ENCODE assay signal across 8 cellular contexts in genomic region chr9:35606138-35606504, GRCh38. TPM values are rescaled to one million over a fixed set of nuclear protein-coding genes. Genes with fewer than 3 reads are reported as not detected.
A peak's percentile ranks its signal among the peaks of the same experiment; 100 is the strongest.
DNase-seq lines count a peak whose midpoint lies in the region; ATAC-seq and TF ChIP-seq lines count a peak whose summit lies in the region.

No MANE protein-coding gene starts in this region.

- no peak for DNase-seq in activated T-cell treated with anti-CD3 and anti-CD28 coated beads, Interleukin-2, amount 50 U/mL, for 72 hours
- no peak for DNase-seq in activated T-cell treated with anti-CD3 and anti-CD28 coated beads, Interleukin-2, amount 50 U/mL, for 48 hours
- no peak for DNase-seq in kidney epithelial cell (ENCODE audit: low read depth)
- DNase-seq in thyroid gland = no peak
- no peak for DNase-seq in SHP77 (lab: John Stamatoyannopoulos, UW)
- DNase-seq in activated CD4-positive, CD25-positive, alpha-beta regulatory T cell (lab: John Stamatoyannopoulos, UW) = no peak
- DNase-seq in NCI-H1092 treated with DMSO at 0.1 percent for 48 hours (lab: John Stamatoyannopoulos, UW) = no peak

- peaks cover 52% of the 10 kb centered on the region for H3K4me1 Mint-ChIP-seq in activated T-cell treated with anti-CD3 and anti-CD28 coated beads, Interleukin-2, amount 50 U/mL, for 72 hours (ENCODE audit: low read depth)
- peaks cover 21% of the 10 kb centered on the region for H3K4me1 Mint-ChIP-seq in activated T-helper 17 cell treated with anti-CD3 and anti-CD28 coated beads, Interleukin-2, amount 50 U/mL, for 72 hours

- H3K27me3 ChIP-seq in kidney epithelial cell (ENCODE audit: control insufficient read depth, insufficient read depth, low read length) (no peaks in the 10 kb centered on the region), thyroid gland (no peaks in the 10 kb centered on the region)

- no peak for ATAC-seq in activated T-cell treated with anti-CD3 and anti-CD28 coated beads, Interleukin-2, amount 50 U/mL, for 72 hours (replicated peaks in 1 of 2)
- no peak for ATAC-seq in activated T-helper 17 cell treated with anti-CD3 and anti-CD28 coated beads, Interleukin-2, amount 50 U/mL, for 72 hours (replicated peaks)

- no peak for TF ChIP-seq POLR2A in thyroid gland (IDR thresholded peaks at IDR 0.05)

- no peaks in the 10 kb centered on the region for H3K27me3 Mint-ChIP-seq in activated T-cell treated with anti-CD3 and anti-CD28 coated beads, Interleukin-2, amount 50 U/mL, for 72 hours (ENCODE audit: low read depth)
- no peaks in the 10 kb centered on the region for H3K27me3 Mint-ChIP-seq in activated T-helper 17 cell treated with anti-CD3 and anti-CD28 coated beads, Interleukin-2, amount 50 U/mL, for 72 hours

- no peaks in the 10 kb centered on the region for H3K9me3 ChIP-seq in thyroid gland

- TF ChIP-seq CTCF in kidney epithelial cell (IDR thresholded peaks at IDR 0.05; ENCODE audit: insufficient read depth, low read length, poor library complexity, severe bottlenecking) = no peak
- no peak for TF ChIP-seq CTCF in thyroid gland (IDR thresholded peaks at IDR 0.05)

- peaks cover 3 to 6% of the 10 kb centered on the region in 2 donors for H3K36me3 Mint-ChIP-seq in activated T-cell treated with anti-CD3 and anti-CD28 coated beads, Interleukin-2, amount 50 U/mL, for 72 hours (ENCODE audit: insufficient read depth in 2 of 2)
- H3K36me3 Mint-ChIP-seq in activated T-helper 17 cell treated with anti-CD3 and anti-CD28 coated beads, Interleukin-2, amount 50 U/mL, for 72 hours (ENCODE audit: low read depth) = peaks cover 37% of the 10 kb centered on the region

- H3K27ac ChIP-seq in thyroid gland = no peak overlapping the region

- no peak overlapping the region for H3K27ac Mint-ChIP-seq in activated T-cell treated with anti-CD3 and anti-CD28 coated beads, Interleukin-2, amount 50 U/mL, for 72 hours
- no peak overlapping the region for H3K27ac Mint-ChIP-seq in activated T-helper 17 cell treated with anti-CD3 and anti-CD28 coated beads, Interleukin-2, amount 50 U/mL, for 72 hours

- 7 to 8% methylated on average over 5 of the region's 5 CpGs for WGBS in thyroid gland, 2 donors

- H3K4me1 ChIP-seq in thyroid gland = peaks cover 12 to 21% of the 10 kb centered on the region in 2 donors

- H3K4me3 Mint-ChIP-seq in activated T-cell treated with anti-CD3 and anti-CD28 coated beads, Interleukin-2, amount 50 U/mL, for 72 hours = peak overlapping the region; percentile 82 to 87
- H3K4me3 Mint-ChIP-seq in activated T-helper 17 cell treated with anti-CD3 and anti-CD28 coated beads, Interleukin-2, amount 50 U/mL, for 72 hours = peak overlapping the region; percentile 81

- H3K36me3 ChIP-seq in kidney epithelial cell (ENCODE audit: control insufficient read depth, insufficient read depth, low read length) (peaks cover 2% of the 10 kb centered on the region), thyroid gland (peaks cover 17 to 19% of the 10 kb centered on the region in 2 donors)

- H3K9me3 Mint-ChIP-seq in activated T-cell treated with anti-CD3 and anti-CD28 coated beads, Interleukin-2, amount 50 U/mL, for 72 hours = no peaks in the 10 kb centered on the region
- H3K9me3 Mint-ChIP-seq in activated T-helper 17 cell treated with anti-CD3 and anti-CD28 coated beads, Interleukin-2, amount 50 U/mL, for 72 hours = no peaks in the 10 kb centered on the region

- peak overlapping the region; percentile 63 for H3K4me3 ChIP-seq in kidney epithelial cell (ENCODE audit: low read depth, low read length)
- peak overlapping the region; percentile 30 to 91 (median 53) for H3K4me3 ChIP-seq in thyroid gland (replicated peaks in 1 of 3)

- intact Hi-C loops in thyroid gland (cut with DNase I) = loop anchor here (5.0 kb wide), 1 partner anchor 41 kb away; no protein-coding TSS in a partner anchor

RNA-seq across cellular contexts. Expression of gene TESK1, which starts 1.1 kb away (rescaled TPM):
- 10 to 100 TPM; 39.9 to 45.5 TPM for total RNA-seq in activated T-cell treated with anti-CD3 and anti-CD28 coated beads, Interleukin-2, amount 50 U/mL, for 72 hours
- 10 to 100 TPM; 23.5 to 39.0 TPM for total RNA-seq in activated T-helper 17 cell treated with anti-CD3 and anti-CD28 coated beads, Interleukin-2, amount 50 U/mL, for 72 hours
- total RNA-seq in kidney epithelial cell (24.5 and 26.9 TPM in 2 replicates), thyroid gland (10 to 100 TPM; 23.2 to 44.3 (median 37.6) TPM)

RNA-seq across cellular contexts. Expression of gene CD72, which starts 12.1 kb away (rescaled TPM):
- total RNA-seq in activated T-cell treated with anti-CD3 and anti-CD28 coated beads, Interleukin-2, amount 50 U/mL, for 72 hours = 10 to 100 TPM; 28.7 to 31.9 TPM
- total RNA-seq in activated T-helper 17 cell treated with anti-CD3 and anti-CD28 coated beads, Interleukin-2, amount 50 U/mL, for 72 hours = 10 to 100 TPM in 1 of 2 donors, 1 to 10 TPM in 1; 7.5 to 43.2 TPM
- total RNA-seq in kidney epithelial cell (1.7 and 2.7 TPM in 2 replicates), thyroid gland (1 to 10 TPM; 1.8 to 5.8 (median 3.1) TPM)

RNA-seq across cellular contexts. Expression of gene SIT1, which starts 44.6 kb away (rescaled TPM):
- total RNA-seq in activated T-cell treated with anti-CD3 and anti-CD28 coated beads, Interleukin-2, amount 50 U/mL, for 72 hours = 10 to 100 TPM; 61.4 to 65.6 TPM
- 100 to 1,000 TPM in 1 of 2 donors, 10 to 100 TPM in 1; 97.0 to 135 TPM for total RNA-seq in activated T-helper 17 cell treated with anti-CD3 and anti-CD28 coated beads, Interleukin-2, amount 50 U/mL, for 72 hours
- total RNA-seq in kidney epithelial cell (not detected in 2 replicates), thyroid gland (1 to 10 TPM in 2 of 4 donors, under 1 TPM in 2; 0.63 to 3.8 (median 0.95) TPM)

RNA-seq across cellular contexts. Expression of gene RMRP, which starts 51.7 kb away (rescaled TPM):
- 1,000 to 10,000 TPM; 5,353 to 9,709 TPM for total RNA-seq in activated T-cell treated with anti-CD3 and anti-CD28 coated beads, Interleukin-2, amount 50 U/mL, for 72 hours
- over 10,000 TPM in 1 of 2 donors, 1,000 to 10,000 TPM in 1; 5,785 to 10,768 TPM for total RNA-seq in activated T-helper 17 cell treated with anti-CD3 and anti-CD28 coated beads, Interleukin-2, amount 50 U/mL, for 72 hours
- 1,522 and 7,636 TPM in 2 replicates for total RNA-seq in kidney epithelial cell
- over 10,000 TPM in 1 of 4 donors, 1,000 to 10,000 TPM in 3; 3,539 to 11,174 (median 6,303) TPM for total RNA-seq in thyroid gland

RNA-seq across cellular contexts. Expression of gene CCDC107, which starts 52.0 kb away (rescaled TPM):
- 10 to 100 TPM in 1 of 2 donors, 1 to 10 TPM in 1; 9.5 to 10.8 TPM for total RNA-seq in activated T-cell treated with anti-CD3 and anti-CD28 coated beads, Interleukin-2, amount 50 U/mL, for 72 hours
- total RNA-seq in activated T-helper 17 cell treated with anti-CD3 and anti-CD28 coated beads, Interleukin-2, amount 50 U/mL, for 72 hours = 10 to 100 TPM; 17.5 to 19.8 TPM
- 14.0 and 21.1 TPM in 2 replicates for total RNA-seq in kidney epithelial cell
- total RNA-seq in thyroid gland = 10 to 100 TPM; 21.0 to 40.9 (median 27.9) TPM

Comparison
In these comparisons a context has a peak if more than half of its experiments do, and no peak if none do; other contexts are left out.
1. RNA of gene SIT1, which starts 44.6 kb away (total RNA-seq): 97.0 to 135 TPM in activated T-helper 17 cell treated with anti-CD3 and anti-CD28 coated beads, Interleukin-2, amount 50 U/mL, for 72 hours and 61.4 to 65.6 TPM in activated T-cell treated with anti-CD3 and anti-CD28 coated beads, Interleukin-2, amount 50 U/mL, for 72 hours; 0.63 to 3.8 TPM in thyroid gland and not detected in kidney epithelial cell; every median in the first group is over 10 times any median in the second.